8 cellular contexts compared by ENCODE assay signal in genomic region chr3:88031543-88032148, GRCh38. TPM values are rescaled to one million over a fixed set of nuclear protein-coding genes. Genes with fewer than 3 reads are reported as not detected.
DNase-seq lines count a peak whose midpoint lies in the region; ATAC-seq lines count a peak whose summit lies in the region.

No MANE protein-coding gene starts in this region.

- POLR2A ChIA-PET in naive thymus-derived CD8-positive, alpha-beta T cell (lab: Charles Lee) = interaction anchor here (2.4 to 2.7 kb wide), 2 partner anchors 27 to 118 kb away, joined by 15 to 27 read pairs; partner anchors contain the start of genes C3orf38, CGGBP1 and ZNF654

- peak; percentile 32 for DNase-seq in Daoy (ENCODE audit: low read depth)
- peak in 1 of 2 experiments; percentile 26 for DNase-seq in SJSA1 (ENCODE audit: low read depth in 1 of 2, low spot score in 2 of 2)
- DNase-seq in naive thymus-derived CD8-positive, alpha-beta T cell = peak in 5 of 10 donors; percentile 2 to 55 (median 41)
- no peak for DNase-seq in NCI-H1930 (lab: John Stamatoyannopoulos, UW)
- DNase-seq in NCI-H1436 (lab: John Stamatoyannopoulos, UW) = no peak

- peak overlapping the region; percentile 71 to 94 (median 86) for H3K4me3 Mint-ChIP-seq in naive thymus-derived CD8-positive, alpha-beta T cell

- H3K4me1 Mint-ChIP-seq in naive thymus-derived CD8-positive, alpha-beta T cell = peaks cover 5 to 34% (median 31%) of the 10 kb centered on the region in 4 donors

- H3K36me3 Mint-ChIP-seq in naive thymus-derived CD8-positive, alpha-beta T cell = no peaks in the 10 kb centered on the region

- peaks cover 4% of the 10 kb centered on the region; the same call in 1 of the 2 replicates for H3K4me1 ChIP-seq in SJSA1 (replicated peaks)
- H3K4me1 ChIP-seq in endocrine pancreas (ENCODE audit: control insufficient read depth, insufficient read depth, low read length) = peaks cover 5% of the 10 kb centered on the region

- peak; percentile 88 for ATAC-seq in GM19351 (IDR thresholded peaks at IDR 0.05; ENCODE audit: unreplicated experiment)
- ATAC-seq in HG03342 (IDR thresholded peaks at IDR 0.05; ENCODE audit: unreplicated experiment) = peak; percentile 88
- peak; percentile 82 to 92 for ATAC-seq in naive thymus-derived CD8-positive, alpha-beta T cell

- H3K4me3 ChIP-seq in SJSA1 (peak overlapping the region; percentile 30), endocrine pancreas (ENCODE audit: control insufficient read depth, insufficient read depth, low read length) (peak overlapping the region; percentile 89)

- no peaks in the 10 kb centered on the region for H3K27me3 Mint-ChIP-seq in naive thymus-derived CD8-positive, alpha-beta T cell

- H3K36me3 ChIP-seq in SJSA1 (no peaks in the 10 kb centered on the region), endocrine pancreas (ENCODE audit: control insufficient read depth, insufficient read depth, low read length) (no peaks in the 10 kb centered on the region)

- peak overlapping the region; percentile 17 for H3K27ac ChIP-seq in SJSA1

- H3K9me3 ChIP-seq in SJSA1 (replicated peaks) (no peaks in the 10 kb centered on the region), endocrine pancreas (ENCODE audit: control insufficient read depth, low read length) (no peaks in the 10 kb centered on the region)

- H3K9ac ChIP-seq in endocrine pancreas (ENCODE audit: control insufficient read depth, insufficient read depth, low read length) = no peak overlapping the region

- H3K9me3 Mint-ChIP-seq in naive thymus-derived CD8-positive, alpha-beta T cell = no peaks in the 10 kb centered on the region

- H3K27me3 ChIP-seq in SJSA1 (replicated peaks) (no peaks in the 10 kb centered on the region), endocrine pancreas (ENCODE audit: control insufficient read depth, insufficient read depth, low read length) (no peaks in the 10 kb centered on the region)

- H3K27ac Mint-ChIP-seq in naive thymus-derived CD8-positive, alpha-beta T cell = peak overlapping the region; percentile 87 to 95 (median 91)

RNA-seq across cellular contexts. Expression of gene CGGBP1, which starts 27.2 kb away (rescaled TPM):
- 25.8 and 28.6 TPM in 2 replicates for total RNA-seq in Daoy (2014; rRNA removed; shearing (Covaris generic))
- total RNA-seq in SJSA1 (2014; rRNA removed; shearing (Covaris generic)) = 48.6 and 49.7 TPM in 2 replicates
- total RNA-seq in naive thymus-derived CD8-positive, alpha-beta T cell = 100 to 1,000 TPM; 151 to 153 TPM
- 10 to 100 TPM; 85.8 to 97.2 (median 92.1) TPM for polyA plus RNA-seq in naive thymus-derived CD8-positive, alpha-beta T cell

RNA-seq across cellular contexts. Expression of gene ZNF654, which starts 27.4 kb away (rescaled TPM):
- 3.7 and 6.2 TPM in 2 replicates for total RNA-seq in Daoy (2014; rRNA removed; shearing (Covaris generic))
- 6.2 and 8.3 TPM in 2 replicates for total RNA-seq in SJSA1 (2014; rRNA removed; shearing (Covaris generic))
- total RNA-seq in naive thymus-derived CD8-positive, alpha-beta T cell = 10 to 100 TPM; 23.1 to 24.7 TPM
- polyA plus RNA-seq in naive thymus-derived CD8-positive, alpha-beta T cell = 10 to 100 TPM; 11.1 to 13.9 (median 11.2) TPM
